8 cellular contexts compared by ENCODE assay signal in the genomic region with DNA sequence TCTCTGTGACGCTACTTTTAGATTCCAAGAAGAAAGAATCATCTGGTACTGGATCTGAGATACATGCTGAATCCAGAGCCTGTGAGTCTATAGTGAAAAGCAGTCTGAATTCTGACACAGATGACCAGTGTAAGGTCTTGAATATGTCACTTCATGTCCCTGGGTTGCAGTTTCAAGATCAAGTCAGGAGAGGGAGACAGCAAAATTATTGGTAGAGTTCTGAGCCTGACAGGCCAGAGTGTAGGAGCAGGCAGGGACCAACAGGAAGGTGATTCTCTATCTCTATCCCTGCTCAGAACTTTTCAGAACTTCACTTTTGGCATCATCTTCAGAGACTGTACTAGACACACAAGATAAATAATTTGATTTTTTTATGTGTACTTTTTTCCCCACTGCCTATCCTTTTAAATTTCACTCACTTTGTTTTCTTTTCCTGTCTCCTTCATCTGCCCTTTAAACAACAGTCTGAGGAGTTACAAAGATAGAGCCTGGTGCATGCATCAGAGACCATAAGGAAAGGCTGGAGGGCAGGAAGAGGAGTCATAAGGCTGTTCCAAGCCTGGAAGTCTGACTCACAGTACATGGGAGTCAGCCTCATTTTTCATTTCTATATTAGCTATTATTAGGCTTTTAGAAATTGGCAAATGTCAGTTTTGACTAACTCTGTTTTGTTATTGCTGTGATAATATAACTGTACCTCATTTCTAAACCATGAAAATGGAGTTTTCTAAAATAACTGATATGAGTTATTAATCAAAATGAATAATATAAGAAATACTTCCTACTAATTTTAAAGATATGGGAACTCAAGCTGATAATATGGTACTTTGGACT.
DNase-seq lines count a peak whose midpoint lies in the region; ATAC-seq and TF ChIP-seq lines count a peak whose summit lies in the region.

No MANE protein-coding gene starts in this region.

- POLR2A ChIA-PET in CD4-positive, alpha-beta memory T cell (lab: Charles Lee; ENCODE audit: partially characterized antibody): no interaction called here

- H3K36me3 ChIP-seq in Peyer's patch: no peaks in the 10 kb centered on the region
- H3K36me3 ChIP-seq in CD4-positive, alpha-beta memory T cell (ENCODE audit: insufficient read depth, low read length): no peaks in the 10 kb centered on the region

- no peaks in the 10 kb centered on the region for H3K4me1 ChIP-seq in Peyer's patch
- H3K4me1 ChIP-seq in CD4-positive, alpha-beta memory T cell (ENCODE audit: insufficient read depth, low read length): no peaks in the 10 kb centered on the region

- no peaks in the 10 kb centered on the region for H3K36me3 Mint-ChIP-seq in CD4-positive, alpha-beta memory T cell
- no peaks in the 10 kb centered on the region for H3K36me3 Mint-ChIP-seq in activated naive CD4-positive, alpha-beta T cell treated with anti-CD3 and anti-CD28 coated beads, Interleukin-2, amount 10 ng/mL, durations not matched to agents 7 days and 5 days

- no peak overlapping the region for H3K4me3 ChIP-seq in Peyer's patch
- no peak overlapping the region for H3K4me3 ChIP-seq in CD4-positive, alpha-beta memory T cell (ENCODE audit: low read length in 2 of 2)

- H3K4me1 Mint-ChIP-seq in CD4-positive, alpha-beta memory T cell: no peaks in the 10 kb centered on the region
- H3K4me1 Mint-ChIP-seq in activated naive CD4-positive, alpha-beta T cell treated with anti-CD3 and anti-CD28 coated beads, Interleukin-2, amount 10 ng/mL, durations not matched to agents 7 days and 5 days: no peaks in the 10 kb centered on the region

- H3K27ac ChIP-seq in Peyer's patch: no peak overlapping the region
- H3K27ac ChIP-seq in CD4-positive, alpha-beta memory T cell (ENCODE audit: low read depth, low read length): no peak overlapping the region

- peaks cover 0 to 2% (median 0%) of the 10 kb centered on the region in 8 donors for H3K9me3 Mint-ChIP-seq in CD4-positive, alpha-beta memory T cell
- H3K9me3 Mint-ChIP-seq in activated naive CD4-positive, alpha-beta T cell treated with anti-CD3 and anti-CD28 coated beads, Interleukin-2, amount 10 ng/mL, durations not matched to agents 7 days and 5 days: no peaks in the 10 kb centered on the region

- no peak overlapping the region for H3K27ac Mint-ChIP-seq in CD4-positive, alpha-beta memory T cell
- no peak overlapping the region for H3K27ac Mint-ChIP-seq in activated naive CD4-positive, alpha-beta T cell treated with anti-CD3 and anti-CD28 coated beads, Interleukin-2, amount 10 ng/mL, durations not matched to agents 7 days and 5 days

- DNase-seq in NCI-H748 (lab: John Stamatoyannopoulos, UW; ENCODE audit: unreplicated experiment): peak; percentile 29
- no peak for DNase-seq in NCI-H748 treated with DMSO at 0.1 percent for 48 hours (lab: John Stamatoyannopoulos, UW)
- peak; percentile 29 for DNase-seq in SKM-1 treated with dmso at 0.1 percent for 144 hours (lab: John Stamatoyannopoulos, UW; ENCODE audit: unreplicated experiment)
- peak; percentile 36 for DNase-seq in iris pigment epithelial cell (ENCODE audit: low read depth)
- no peak for DNase-seq in Peyer's patch
- DNase-seq in CD4-positive, alpha-beta memory T cell: no peak
- DNase-seq in activated naive CD4-positive, alpha-beta T cell treated with anti-CD3 and anti-CD28 coated beads, Interleukin-2, amount 10 ng/mL, durations not matched to agents 7 days and 5 days: no peak

- H3K9me3 ChIP-seq in Peyer's patch: no peaks in the 10 kb centered on the region
- no peaks in the 10 kb centered on the region for H3K9me3 ChIP-seq in CD4-positive, alpha-beta memory T cell (ENCODE audit: control insufficient read depth in 1 of 2, low read length in 2 of 2)

- H3K27me3 Mint-ChIP-seq in CD4-positive, alpha-beta memory T cell: no peaks in the 10 kb centered on the region
- no peaks in the 10 kb centered on the region for H3K27me3 Mint-ChIP-seq in activated naive CD4-positive, alpha-beta T cell treated with anti-CD3 and anti-CD28 coated beads, Interleukin-2, amount 10 ng/mL, durations not matched to agents 7 days and 5 days

- peak; percentile 85 for ATAC-seq in HG03442 (IDR thresholded peaks at IDR 0.05; ENCODE audit: unreplicated experiment)

- no peaks in the 10 kb centered on the region for H3K27me3 ChIP-seq in Peyer's patch
- H3K27me3 ChIP-seq in CD4-positive, alpha-beta memory T cell (ENCODE audit: insufficient read depth, low read length): no peaks in the 10 kb centered on the region

- no peak overlapping the region for H3K4me3 Mint-ChIP-seq in CD4-positive, alpha-beta memory T cell
- H3K4me3 Mint-ChIP-seq in activated naive CD4-positive, alpha-beta T cell treated with anti-CD3 and anti-CD28 coated beads, Interleukin-2, amount 10 ng/mL, durations not matched to agents 7 days and 5 days: no peak overlapping the region

- no peak for TF ChIP-seq POLR2A in Peyer's patch (IDR thresholded peaks at IDR 0.05)

- intact Hi-C loops in CD4-positive, alpha-beta memory T cell (cut with micrococcal nuclease): no loop called here

- TF ChIP-seq CTCF in Peyer's patch (IDR thresholded peaks at IDR 0.05): peak in 3 of 6 experiments; percentile 32 to 38 (median 33)

- CTCF ChIA-PET in CD4-positive, alpha-beta memory T cell (lab: Charles Lee; ENCODE audit: partially characterized antibody): no interaction called here
- CTCF ChIA-PET in activated naive CD4-positive, alpha-beta T cell treated with anti-CD3 and anti-CD28 coated beads, Interleukin-2, amount 10 ng/mL, durations not matched to agents 7 days and 5 days (lab: Charles Lee): no interaction called here

Comparison
In these comparisons a context has a peak if more than half of its experiments do, and no peak if none do; other contexts are left out.
1. DNase-seq: peak in NCI-H748 (single experiment), SKM-1 treated with dmso at 0.1 percent for 144 hours (single experiment) and iris pigment epithelial cell (single experiment); none in NCI-H748 treated with DMSO at 0.1 percent for 48 hours (single experiment), Peyer's patch (0 of 3), CD4-positive, alpha-beta memory T cell (0 of 5) and activated naive CD4-positive, alpha-beta T cell treated with anti-CD3 and anti-CD28 coated beads, Interleukin-2, amount 10 ng/mL, durations not matched to agents 7 days and 5 days (single experiment).